ENCODE assay signal across 30 cellular contexts in the genomic region with DNA sequence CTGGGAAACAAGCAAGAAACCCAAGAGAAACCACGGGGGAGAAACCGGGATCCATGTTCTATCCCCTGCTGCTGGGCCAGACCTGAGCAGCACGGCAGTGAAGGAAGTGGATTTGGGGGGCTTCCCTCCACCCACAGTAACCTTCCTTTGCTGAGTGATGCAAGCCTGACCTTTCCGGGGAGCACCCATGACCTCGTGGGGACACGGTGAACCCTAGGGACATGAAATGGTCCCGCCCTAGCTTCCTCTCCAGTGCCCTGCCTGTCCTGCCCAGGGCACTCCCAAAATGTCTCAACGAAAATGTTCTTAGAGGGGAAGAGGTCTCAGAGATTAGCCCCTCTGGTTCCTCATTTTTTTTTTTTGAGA.
"Had no signal": no experiment of that assay in that cellular context is flagged by ENCODE, and none has a peak within 500 bp of the region (broad histone marks: within the 10 kb centered on the region; RNA-seq: fewer than 3 reads in every experiment).

No MANE protein-coding gene starts in this region.

- ATAC-seq: activated T-cell treated with anti-CD3 and anti-CD28 coated beads, Interleukin-2, amount 50 U/mL, for 72 hours; esophagus mucosa; left colon; naive thymus-derived CD8-positive, alpha-beta T cell; pancreas had no signal

- H3K27me3 ChIP-seq: ascending aorta, cardiac muscle cell, pancreas, right atrium auricular region, tibial nerve had no signal

- H3K4me3 ChIP-seq: ascending aorta, cardiac muscle cell, pancreas, right atrium auricular region, smooth muscle cell, tibial nerve had no signal

- H3K9me3 ChIP-seq: ascending aorta, pancreas, right atrium auricular region had no signal

- H3K27me3 Mint-ChIP-seq: brain; dendritic cell treated with granulocyte-macrophage colony-stimulating factor and Interleukin-4, amounts not matched to agents 40 ng/mL and 50 ng/mL, for 4 days had no signal

- H3K27ac ChIP-seq: ascending aorta, cardiac muscle cell, pancreas, right atrium auricular region, tibial nerve had no signal

- H3K4me1 ChIP-seq: ascending aorta, pancreas, right atrium auricular region, tibial nerve had no signal

- H3K4me3 Mint-ChIP-seq: activated naive CD4-positive, alpha-beta T cell treated with anti-CD3 and anti-CD28 coated beads for 36 hours; activated naive CD8-positive, alpha-beta T cell treated with anti-CD3 and anti-CD28 coated beads, Interleukin-2, amount 10 ng/mL, durations not matched to agents 7 days and 5 days; activated T-cell treated with anti-CD3 and anti-CD28 coated beads, Interleukin-2, amount 50 U/mL, for 72 hours; brain; dendritic cell treated with granulocyte-macrophage colony-stimulating factor and Interleukin-4, amounts not matched to agents 40 ng/mL and 50 ng/mL, for 4 days; endodermal cell; naive thymus-derived CD8-positive, alpha-beta T cell; neural crest cell; T-helper 1 cell treated with Interleukin-12 subunit alpha and Interleukin-12 subunit beta and Interleukin-4 antibody, amounts not matched to agents 30 μg/mL and 1 μg/mL, for 36 hours had no signal

- H3K9me3 Mint-ChIP-seq: activated naive CD8-positive, alpha-beta T cell treated with anti-CD3 and anti-CD28 coated beads, Interleukin-2, amount 10 ng/mL, durations not matched to agents 7 days and 5 days; neural crest cell had no signal

- H3K4me1 Mint-ChIP-seq: activated naive CD8-positive, alpha-beta T cell treated with anti-CD3 and anti-CD28 coated beads, Interleukin-2, amount 10 ng/mL, durations not matched to agents 7 days and 5 days; endodermal cell; naive thymus-derived CD8-positive, alpha-beta T cell; neural crest cell had no signal

- H3K27ac Mint-ChIP-seq: activated naive CD4-positive, alpha-beta T cell treated with anti-CD3 and anti-CD28 coated beads for 36 hours; activated naive CD8-positive, alpha-beta T cell treated with anti-CD3 and anti-CD28 coated beads, Interleukin-2, amount 10 ng/mL, durations not matched to agents 7 days and 5 days; activated T-cell treated with anti-CD3 and anti-CD28 coated beads, Interleukin-2, amount 50 U/mL, for 72 hours; dendritic cell treated with granulocyte-macrophage colony-stimulating factor and Interleukin-4, amounts not matched to agents 40 ng/mL and 50 ng/mL, for 4 days; endodermal cell; naive thymus-derived CD8-positive, alpha-beta T cell; T-helper 1 cell treated with Interleukin-12 subunit alpha and Interleukin-12 subunit beta and Interleukin-4 antibody, amounts not matched to agents 30 μg/mL and 1 μg/mL, for 36 hours had no signal

- DNase-seq: activated CD4-positive, alpha-beta T cell treated with anti-CD3 and anti-CD28 coated beads for 4 hours; activated CD4-positive, alpha-beta T cell treated with anti-CD3 and anti-CD28 coated beads, Interleukin-2, amount 50 U/mL, for 4 hours; activated naive CD4-positive, alpha-beta T cell treated with anti-CD3 and anti-CD28 coated beads for 36 hours; activated naive CD8-positive, alpha-beta T cell treated with anti-CD3 and anti-CD28 coated beads, Interleukin-2, amount 10 ng/mL, durations not matched to agents 7 days and 5 days; activated T-cell treated with anti-CD3 and anti-CD28 coated beads for 4 hours; activated T-cell treated with anti-CD3 and anti-CD28 coated beads, Interleukin-2, amount 50 U/mL, for 72 hours; foreskin fibroblast; hippocampal formation; left colon; mammary epithelial cell; midbrain; nucleus accumbens; pancreas; stimulated activated CD4-positive, alpha-beta T cell treated with anti-CD3 and anti-CD28 coated beads, Interleukin-1b, Interleukin-23, amount 100 ng/mL, for 48 hours; stimulated activated CD4-positive, alpha-beta T cell treated with anti-CD3 and anti-CD28 coated beads, Interleukin-4, amount 100 ng/mL, for 4 hours; stimulated activated naive CD4-positive, alpha-beta T cell treated with Interleukin-2 at 50 U/mL for 16 hours; SW 1271; T1000 had no signal

- H3K36me3 Mint-ChIP-seq: activated naive CD8-positive, alpha-beta T cell treated with anti-CD3 and anti-CD28 coated beads, Interleukin-2, amount 10 ng/mL, durations not matched to agents 7 days and 5 days; naive thymus-derived CD8-positive, alpha-beta T cell had no signal

- H3K36me3 ChIP-seq: ascending aorta, cardiac muscle cell, pancreas, right atrium auricular region, tibial nerve had no signal
